31 cellular contexts compared by ENCODE assay signal in the genomic region with DNA sequence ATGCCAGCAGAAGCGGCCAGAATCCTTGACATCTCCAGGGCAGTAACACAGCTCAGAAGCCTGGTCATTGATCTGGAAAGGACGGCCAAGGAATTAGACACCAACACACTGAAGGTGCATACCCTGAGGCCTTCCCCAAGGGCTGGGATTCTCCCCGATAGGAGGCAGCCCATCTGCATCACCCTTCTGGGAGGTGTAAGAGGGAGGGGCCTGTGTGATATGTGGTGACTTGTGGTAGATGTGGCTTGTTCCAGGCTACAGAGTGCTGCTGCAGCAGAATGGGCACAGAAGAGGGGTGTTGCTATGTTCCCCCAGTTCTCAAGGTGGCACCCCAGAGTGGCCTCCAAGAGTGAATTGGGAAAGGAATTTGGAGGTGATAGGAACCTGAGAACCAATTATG. TPM values are rescaled to one million over a fixed set of nuclear protein-coding genes. Genes with fewer than 3 reads are reported as not detected.
"Had no signal": no experiment of that assay in that cellular context is flagged by ENCODE, and none has a peak within 500 bp of the region (broad histone marks: within the 10 kb centered on the region; RNA-seq: fewer than 3 reads in every experiment).

No MANE protein-coding gene starts in this region.

- ATAC-seq: activated T-cell treated with anti-CD3 and anti-CD28 coated beads, Interleukin-2, amount 50 U/mL, for 4 hours; esophagus mucosa; left lobe of liver; lower lobe of right lung; mucosa of descending colon had no signal

- H3K27ac Mint-ChIP-seq: activated CD4-positive, alpha-beta T cell treated with anti-CD3 and anti-CD28 coated beads, Interleukin-2, amount 10 ng/mL, durations not matched to agents 7 days and 5 days; activated naive CD8-positive, alpha-beta T cell; immature natural killer cell; neural progenitor cell; progenitor cell of endocrine pancreas had no signal

- H3K4me3 ChIP-seq: breast epithelium, hepatocyte, lower lobe of right lung, mucosa of descending colon, neural progenitor cell, upper lobe of left lung had no signal

- H3K4me1 Mint-ChIP-seq: central memory CD8-positive, alpha-beta T cell; neural progenitor cell had no signal

- H3K36me3 Mint-ChIP-seq: activated naive CD8-positive, alpha-beta T cell; immature natural killer cell; neural progenitor cell had no signal

- H3K9me3 Mint-ChIP-seq: activated CD4-positive, alpha-beta T cell treated with anti-CD3 and anti-CD28 coated beads, Interleukin-2, amount 10 ng/mL, durations not matched to agents 7 days and 5 days; activated T-cell treated with anti-CD3 and anti-CD28 coated beads, Interleukin-2, amount 50 U/mL, for 4 hours; central memory CD8-positive, alpha-beta T cell; neural progenitor cell had no signal

- H3K4me3 Mint-ChIP-seq: activated CD4-positive, alpha-beta T cell treated with anti-CD3 and anti-CD28 coated beads, Interleukin-2, amount 10 ng/mL, durations not matched to agents 7 days and 5 days; activated naive CD8-positive, alpha-beta T cell; activated T-cell treated with anti-CD3 and anti-CD28 coated beads, Interleukin-2, amount 50 U/mL, for 4 hours; central memory CD8-positive, alpha-beta T cell; immature natural killer cell; neural progenitor cell had no signal

- DNase-seq: activated CD4-positive, alpha-beta T cell treated with anti-CD3 and anti-CD28 coated beads, Interleukin-2, amount 10 ng/mL, durations not matched to agents 7 days and 5 days; activated CD4-positive, CD25-positive, alpha-beta regulatory T cell treated with anti-CD3 and anti-CD28 coated beads, Interleukin-2, amount 50 U/mL, for 72 hours; activated CD8-positive, alpha-beta memory T cell treated with anti-CD3 and anti-CD28 coated beads, Interleukin-2, amount 50 U/mL, for 48 hours; activated effector memory CD4-positive, alpha-beta T cell treated with anti-CD3 and anti-CD28 coated beads, Interleukin-2, amount 50 U/mL, for 16 hours; activated T-cell treated with anti-CD3 and anti-CD28 coated beads, Interleukin-2, amount 50 U/mL, for 4 hours; amniotic stem cell; effector memory CD4-positive, alpha-beta T cell; glutamatergic neuron; immature natural killer cell; lower lobe of right lung; mesendoderm; mucosa of descending colon; retina; stimulated activated CD4-positive, alpha-beta T cell treated with anti-CD3 and anti-CD28 coated beads, Interleukin-4, amount 100 ng/mL, for 1 hour; stimulated activated naive CD4-positive, alpha-beta T cell had no signal

RNA-seq across cellular contexts. Expression of gene TRIM40, which starts 11.2 kb away (rescaled TPM):
- total RNA-seq: activated CD4-positive, alpha-beta T cell treated with anti-CD3 and anti-CD28 coated beads, Interleukin-2, amount 10 ng/mL, durations not matched to agents 7 days and 5 days; activated T-cell treated with anti-CD3 and anti-CD28 coated beads, Interleukin-2, amount 50 U/mL, for 4 hours; dermis microvascular lymphatic vessel endothelial cell; endothelial cell of umbilical vein; esophagus mucosa; frontal cortex; kidney epithelial cell; left lobe of liver; lower lobe of right lung; osteocyte; progenitor cell of endocrine pancreas; subcutaneous adipose tissue; T-helper 2 cell treated with Interferon-gamma antibody and Interleukin-4, amounts not matched to agents 100 ng/mL and 5 ng/mL, for 36 hours; upper lobe of left lung had no signal

RNA-seq across cellular contexts. Expression of gene TRIM10, which starts 13.9 kb away (rescaled TPM):
- total RNA-seq: activated CD4-positive, alpha-beta T cell treated with anti-CD3 and anti-CD28 coated beads, Interleukin-2, amount 10 ng/mL, durations not matched to agents 7 days and 5 days; activated T-cell treated with anti-CD3 and anti-CD28 coated beads, Interleukin-2, amount 50 U/mL, for 4 hours; breast epithelium; dermis microvascular lymphatic vessel endothelial cell; endothelial cell of umbilical vein; esophagus mucosa; kidney epithelial cell; lower lobe of right lung; osteocyte; progenitor cell of endocrine pancreas; subcutaneous adipose tissue had no signal

RNA-seq across cellular contexts. Expression of gene TRIM15, which starts 16.2 kb away (rescaled TPM):
- total RNA-seq: activated CD4-positive, alpha-beta T cell treated with anti-CD3 and anti-CD28 coated beads, Interleukin-2, amount 10 ng/mL, durations not matched to agents 7 days and 5 days; dermis microvascular lymphatic vessel endothelial cell; endothelial cell of umbilical vein; esophagus mucosa; frontal cortex; kidney epithelial cell; lower lobe of right lung; osteocyte; progenitor cell of endocrine pancreas; subcutaneous adipose tissue had no signal

RNA-seq across cellular contexts. Expression of gene TRIM31, which starts 34.2 kb away (rescaled TPM):
- total RNA-seq: activated CD4-positive, alpha-beta T cell treated with anti-CD3 and anti-CD28 coated beads, Interleukin-2, amount 10 ng/mL, durations not matched to agents 7 days and 5 days; activated T-cell treated with anti-CD3 and anti-CD28 coated beads, Interleukin-2, amount 50 U/mL, for 4 hours; dermis microvascular lymphatic vessel endothelial cell; endothelial cell of umbilical vein; frontal cortex; kidney epithelial cell; left lobe of liver; osteocyte; progenitor cell of endocrine pancreas; subcutaneous adipose tissue; T-helper 2 cell treated with Interferon-gamma antibody and Interleukin-4, amounts not matched to agents 100 ng/mL and 5 ng/mL, for 36 hours had no signal
